In the genomic region with DNA sequence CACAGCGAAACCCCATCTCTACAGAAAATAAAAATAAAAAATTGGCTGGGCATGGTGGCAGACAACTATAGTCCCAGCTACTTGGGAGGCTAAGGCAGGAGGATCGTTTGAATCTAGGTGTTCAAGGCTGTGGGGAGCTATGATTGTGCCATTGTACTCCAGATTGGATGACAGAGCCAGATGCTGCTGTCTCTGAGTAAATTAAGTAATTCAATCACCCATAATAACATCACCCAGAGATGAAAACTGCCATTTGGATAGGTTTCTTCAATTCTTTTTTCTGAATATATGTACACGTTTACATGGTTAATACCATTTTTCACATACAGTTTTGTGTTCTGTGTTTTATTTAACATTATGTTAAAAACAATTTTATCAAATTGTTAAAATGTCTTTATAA, we compare ENCODE assay signal across 1 cellular context.
TF ChIP-seq lines count a peak whose summit lies in the region.

No MANE protein-coding gene starts in this region.

TF ChIP-seq in HEK293T, 16 proteins besides CTCF, POLR2A, EP300 and RAD21 (continued from another document):
- no peak for TF ChIP-seq LEF1 (IDR thresholded peaks at IDR 0.05; ENCODE audit: borderline replicate concordance)
- no peak for TF ChIP-seq TARDBP (IDR thresholded peaks at IDR 0.05)
- no peak for TF ChIP-seq ARNT (IDR thresholded peaks at IDR 0.05)
- no peak for TF ChIP-seq SP1 (IDR thresholded peaks at IDR 0.05)
- no peak for TF ChIP-seq FOXA1 (IDR thresholded peaks at IDR 0.05)
- no peak for TF ChIP-seq ELF4 (IDR thresholded peaks at IDR 0.05)
- TF ChIP-seq L3MBTL2 (conservative IDR thresholded peaks at IDR 0.05), result no peak
- TF ChIP-seq FOXK2 (IDR thresholded peaks at IDR 0.05), result no peak
- TF ChIP-seq, protein P1, sequence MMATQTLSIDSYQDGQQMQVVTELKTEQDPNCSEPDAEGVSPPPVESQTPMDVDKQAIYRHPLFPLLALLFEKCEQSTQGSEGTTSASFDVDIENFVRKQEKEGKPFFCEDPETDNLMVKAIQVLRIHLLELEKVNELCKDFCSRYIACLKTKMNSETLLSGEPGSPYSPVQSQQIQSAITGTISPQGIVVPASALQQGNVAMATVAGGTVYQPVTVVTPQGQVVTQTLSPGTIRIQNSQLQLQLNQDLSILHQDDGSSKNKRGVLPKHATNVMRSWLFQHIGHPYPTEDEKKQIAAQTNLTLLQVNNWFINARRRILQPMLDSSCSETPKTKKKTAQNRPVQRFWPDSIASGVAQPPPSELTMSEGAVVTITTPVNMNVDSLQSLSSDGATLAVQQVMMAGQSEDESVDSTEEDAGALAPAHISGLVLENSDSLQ (IDR thresholded peaks at IDR 0.05), result no peak
